ENCODE assay signal across 24 cellular contexts in genomic region chr2:128291844-128292598, GRCh38. TPM values are rescaled to one million over a fixed set of nuclear protein-coding genes. Genes with fewer than 3 reads are reported as not detected.
DNase-seq lines count a peak whose midpoint lies in the region; ATAC-seq and TF ChIP-seq lines count a peak whose summit lies in the region.
"Had no signal": no experiment of that assay in that cellular context is flagged by ENCODE, and none has a peak within 500 bp of the region (broad histone marks: within the 10 kb centered on the region; RNA-seq: fewer than 3 reads in every experiment).

No MANE protein-coding gene starts in this region.

- H2BK12ac ChIP-seq in mesenchymal stem cell (ENCODE audit: low read length in 2 of 2): peak overlapping the region in 1 of 2 experiments; percentile 68

- H3K18ac ChIP-seq in mesenchymal stem cell (ENCODE audit: low read depth in 1 of 2, low read length in 2 of 2): peak overlapping the region in 1 of 2 experiments; percentile 37

- no peak overlapping the region for H3K9ac ChIP-seq in mesenchymal stem cell (ENCODE audit: low read length)
- H3K9ac ChIP-seq: parathyroid adenoma had no signal

- H2AFZ ChIP-seq in mesenchymal stem cell (ENCODE audit: low read depth, low read length): no peak overlapping the region
- H2AFZ ChIP-seq: parathyroid adenoma had no signal

- peak overlapping the region in 1 of 2 experiments; percentile 86 for H3K14ac ChIP-seq in mesenchymal stem cell (ENCODE audit: low read length in 2 of 2)

- intact Hi-C loops in adrenal gland (cut with DNase I) (no loop called here), spleen (cut with DNase I; ENCODE audit: low total_unique reads) (no loop called here), upper lobe of right lung (cut with DNase I) (no loop called here)

- H2BK120ac ChIP-seq in mesenchymal stem cell (ENCODE audit: low read depth, low read length): peak overlapping the region; percentile 9

- peak overlapping the region; percentile 53 for H4K91ac ChIP-seq in mesenchymal stem cell (ENCODE audit: low read length)

- ATAC-seq in upper lobe of right lung: no peak
- ATAC-seq: CD8-positive, alpha-beta T cell; gastroesophageal sphincter had no signal

- no peaks in the 10 kb centered on the region for H3K9me3 ChIP-seq in HEK293 (ENCODE audit: control insufficient read depth, insufficient read depth, low read depth, low read length)
- no peaks in the 10 kb centered on the region for H3K9me3 ChIP-seq in adrenal gland (replicated peaks in 1 of 3)
- H3K9me3 ChIP-seq in mesenchymal stem cell (ENCODE audit: control insufficient read depth, low read length): no peaks in the 10 kb centered on the region
- H3K9me3 ChIP-seq in spleen: no peaks in the 10 kb centered on the region
- H3K9me3 ChIP-seq in upper lobe of right lung: no peaks in the 10 kb centered on the region
- H3K9me3 ChIP-seq: ascending aorta, gastroesophageal sphincter, sigmoid colon had no signal

- H3K36me3 ChIP-seq in HEK293 (ENCODE audit: control insufficient read depth in 2 of 2, insufficient read depth in 1 of 2, low read length in 2 of 2) (peaks cover 0 to 11% of the 10 kb centered on the region in 2 experiments; a peak in 1 of 3 replicates), adrenal gland (replicated peaks in 1 of 2) (no peaks in the 10 kb centered on the region), mesenchymal stem cell (ENCODE audit: control insufficient read depth in 1 of 2, insufficient read depth in 2 of 2, low read depth in 1 of 2, low read length in 2 of 2) (peaks cover 0 to 28% of the 10 kb centered on the region in 2 experiments), spleen (peaks cover 0 to 27% (median 5%) of the 10 kb centered on the region in 6 donors), upper lobe of right lung (no peaks in the 10 kb centered on the region)

- H2BK5ac ChIP-seq in mesenchymal stem cell (ENCODE audit: low read depth, low read length, poor library complexity, severe bottlenecking): no peak overlapping the region

- H3K79me1 ChIP-seq in mesenchymal stem cell (replicated peaks; ENCODE audit: low read length, poor library complexity, severe bottlenecking): peaks cover 46% of the 10 kb centered on the region

- TF ChIP-seq CTCF in HEK293 (tag by site-specific recombination; IDR thresholded peaks at IDR 0.05) (no peak), adrenal gland (IDR thresholded peaks at IDR 0.05) (no peak), spleen (IDR thresholded peaks at IDR 0.05 in 8 of 11, conservative IDR thresholded peaks at IDR 0.05 in 3 of 11) (no peak), upper lobe of right lung (IDR thresholded peaks at IDR 0.05) (no peak)

- H3K4me1 ChIP-seq in HEK293 (ENCODE audit: control insufficient read depth, insufficient read depth, low read length): no peaks in the 10 kb centered on the region
- peaks cover 32 to 70% of the 10 kb centered on the region in 2 donors for H3K4me1 ChIP-seq in adrenal gland (replicated peaks in 1 of 2)
- peaks cover 32% of the 10 kb centered on the region for H3K4me1 ChIP-seq in mesenchymal stem cell (ENCODE audit: control insufficient read depth, insufficient read depth, low read depth, low read length)
- H3K4me1 ChIP-seq in spleen: peaks cover 14 to 86% (median 62%) of the 10 kb centered on the region in 6 donors
- peaks cover 14% of the 10 kb centered on the region for H3K4me1 ChIP-seq in upper lobe of right lung
- H3K4me1 ChIP-seq: ascending aorta had no signal

- peak overlapping the region; percentile 50 for H2BK15ac ChIP-seq in mesenchymal stem cell (ENCODE audit: low read depth, poor library complexity, severe bottlenecking)

- peak overlapping the region; percentile 12 for H4K8ac ChIP-seq in mesenchymal stem cell (ENCODE audit: low read length)

- H3K27ac ChIP-seq in HEK293 (ENCODE audit: extremely low read depth, low read depth, low read length): no peak overlapping the region
- H3K27ac ChIP-seq in adrenal gland: peak overlapping the region; percentile 51 to 97 (median 94)
- H3K27ac ChIP-seq in mesenchymal stem cell (ENCODE audit: low read length, poor library complexity, severe bottlenecking): no peak overlapping the region
- H3K27ac ChIP-seq in spleen: peak overlapping the region in 3 of 8 donors; percentile 38 to 58 (median 40)
- H3K27ac ChIP-seq in upper lobe of right lung: no peak overlapping the region
- H3K27ac ChIP-seq: ascending aorta, gastroesophageal sphincter, parathyroid adenoma, sigmoid colon had no signal

- POLR2A ChIA-PET in HEK293 (lab: Yijun Ruan, JAX): no interaction called here

- peak overlapping the region in 1 of 2 experiments; percentile 23 for H3K23ac ChIP-seq in mesenchymal stem cell (ENCODE audit: low read length in 2 of 2)

- DNase-seq in adrenal gland: no peak
- DNase-seq in mesenchymal stem cell: no peak
- peak; percentile 75 for DNase-seq in spleen
- DNase-seq in CD1c-positive myeloid dendritic cell (ENCODE audit: extremely low spot score): no peak
- no peak for DNase-seq in NCI-H526 (lab: John Stamatoyannopoulos, UW)
- no peak for DNase-seq in upper lobe of right lung
- DNase-seq: activated CD4-positive, alpha-beta T cell treated with anti-CD3 and anti-CD28 coated beads for 48 hours; activated CD8-positive, alpha-beta memory T cell treated with anti-CD3 and anti-CD28 coated beads for 24 hours; activated effector memory CD4-positive, alpha-beta T cell treated with Interleukin-2 at 50 U/mL for 16 hours; CD8-positive, alpha-beta T cell; central memory CD4-positive, alpha-beta T cell; HFFc6; KBM-7; MM.1S; NCI-H1417 treated with DMSO at 0.1 percent for 48 hours; NCI-H2081 treated with DMSO at 0.1 percent for 48 hours; NCI-H345; NCI-H774; nephron progenitor cell; sigmoid colon had no signal

- H3K27me3 ChIP-seq in adrenal gland: no peaks in the 10 kb centered on the region
- H3K27me3 ChIP-seq in mesenchymal stem cell (ENCODE audit: control insufficient read depth in 1 of 2, insufficient read depth in 1 of 2, low read length in 2 of 2): no peaks in the 10 kb centered on the region
- H3K27me3 ChIP-seq in spleen (replicated peaks in 1 of 7): no peaks in the 10 kb centered on the region
- no peaks in the 10 kb centered on the region for H3K27me3 ChIP-seq in upper lobe of right lung
- H3K27me3 ChIP-seq: ascending aorta, gastroesophageal sphincter, sigmoid colon had no signal

- 60 to 92% (median 67%) methylated on average over 5 to 19 of the region's 19 CpGs for WGBS in adrenal gland, 4 donors
- WGBS in mesenchymal stem cell: 95% methylated on average over 17 of the region's 19 CpGs
- WGBS in spleen, 5 donors: 74 to 90% (median 87%) methylated on average over 10 to 19 of the region's 19 CpGs

- peak overlapping the region; percentile 70 for H2AK5ac ChIP-seq in mesenchymal stem cell (ENCODE audit: low read length, severe bottlenecking)

- CTCF ChIA-PET in HEK293 (lab: Yijun Ruan, JAX): no interaction called here

- TF ChIP-seq POLR2A in adrenal gland (IDR thresholded peaks at IDR 0.05) (no peak), spleen (IDR thresholded peaks at IDR 0.05) (no peak)

- no peak overlapping the region for H3K4ac ChIP-seq in mesenchymal stem cell (ENCODE audit: low read depth in 1 of 2, low read length in 2 of 2)

- H3K4me3 ChIP-seq in HEK293 (ENCODE audit: low read depth, low read length) (no peak overlapping the region), adrenal gland (no peak overlapping the region), mesenchymal stem cell (ENCODE audit: insufficient read depth in 1 of 2, low read depth in 1 of 2, low read length in 2 of 2) (no peak overlapping the region), spleen (no peak overlapping the region), upper lobe of right lung (no peak overlapping the region)
- H3K4me3 ChIP-seq: ascending aorta, gastroesophageal sphincter, sigmoid colon had no signal

- no peak overlapping the region for H3K4me2 ChIP-seq in mesenchymal stem cell (ENCODE audit: low read length, poor library complexity, severe bottlenecking)

TF ChIP-seq in HEK293, 187 proteins besides CTCF, POLR2A, EP300 and RAD21 (continues in another document):
- TF ChIP-seq ZNF530 (tag by site-specific recombination; IDR thresholded peaks at IDR 0.05; ENCODE audit: low read depth) (no peak), BCL6B (tag by site-specific recombination; IDR thresholded peaks at IDR 0.05) (no peak), ZSCAN18 (tag by site-specific recombination; IDR thresholded peaks at IDR 0.05) (no peak)

RNA-seq across cellular contexts. Expression of gene HS6ST1, which starts 26.6 kb away (rescaled TPM):
- total RNA-seq in adrenal gland (100 to 1,000 TPM in 6 of 8 donors, 10 to 100 TPM in 2; 74.5 to 262 (median 149) TPM), spleen (10 to 100 TPM; 52.2 to 99.5 (median 66.7) TPM), upper lobe of right lung (33.2 TPM)
- polyA plus RNA-seq in adrenal gland (10 to 100 TPM; 20.5 to 40.0 (median 35.1) TPM), spleen (10 to 100 TPM in 1 of 3 donors, 1 to 10 TPM in 2; 7.2 to 24.7 (median 9.2) TPM)
- 37.7 TPM for polyA plus RNA-seq in mesenchymal stem cell (2013, experiment 1 of 2)
- polyA plus RNA-seq in mesenchymal stem cell (2013, experiment 2 of 2): 37.3 TPM

Comparison
In these comparisons a context has a peak if more than half of its experiments do, and no peak if none do; other contexts are left out.
1. H3K27ac ChIP-seq: peak in adrenal gland (5 of 5); none in HEK293 (single experiment), mesenchymal stem cell (single experiment) and upper lobe of right lung (single experiment).